ENCODE assay signal across 8 cellular contexts in genomic region chr16:72832640-72833039, GRCh38.
DNase-seq lines count a peak whose midpoint lies in the region; ATAC-seq, FAIRE-seq and TF ChIP-seq lines count a peak whose summit lies in the region.

No MANE protein-coding gene starts in this region.

- no peaks in the 10 kb centered on the region for H3K27me3 ChIP-seq in bronchial epithelial cell (ENCODE audit: control insufficient read depth, insufficient read depth, low read length)

- H3K27ac Mint-ChIP-seq in WTC11, result no peak overlapping the region

- TF ChIP-seq CTCF in WTC11 (IDR thresholded peaks at IDR 0.05) (peak; percentile 93), bronchial epithelial cell (IDR thresholded peaks at IDR 0.05; ENCODE audit: insufficient read depth, low read length, severe bottlenecking) (peak; percentile 97)

- intact Hi-C loops in left colon (cut with DNase I, micrococcal nuclease), result loop anchor here in 1 of 2 donors (10.0 kb wide), 1 partner anchor 362 kb away; no protein-coding TSS in a partner anchor

- peaks cover 11% of the 10 kb centered on the region for H3K4me1 Mint-ChIP-seq in WTC11

- H3K36me3 Mint-ChIP-seq in WTC11, result no peaks in the 10 kb centered on the region

- CTCF ChIA-PET in WTC11 (lab: Charles Lee), result interaction anchor here (0.5 to 5.1 kb wide), 126 partner anchors 8 to 1342 kb away, joined by 3 to 101 read pairs (median 5); no protein-coding TSS in a partner anchor

- no peak overlapping the region for H3K4me3 Mint-ChIP-seq in WTC11

- POLR2A ChIA-PET in WTC11 (lab: Charles Lee), result interaction anchor here (0.5 to 0.6 kb wide), 3 partner anchors 155 to 1947 kb away, joined by 3 to 4 read pairs (median 3); no protein-coding TSS in a partner anchor

- no peak overlapping the region for H3K4me3 ChIP-seq in bronchial epithelial cell (ENCODE audit: low read depth, low read length)

- peak; percentile 70 for DNase-seq in EL
- peak; percentile 60 for DNase-seq in NCI-H1092 (lab: John Stamatoyannopoulos, UW)
- peak; percentile 93 for DNase-seq in WTC11 (ENCODE audit: low spot score)
- peak; percentile 64 for DNase-seq in bronchial epithelial cell (ENCODE audit: low read depth)
- peak; percentile 65 to 83 for DNase-seq in left colon
- DNase-seq in stimulated activated CD4-positive, alpha-beta T cell treated with anti-CD3 and anti-CD28 coated beads, Interleukin-2, amount 100 ng/mL, for 48 hours, result peak; percentile 73 to 81

- ATAC-seq in GM21723 (IDR thresholded peaks at IDR 0.05; ENCODE audit: unreplicated experiment), result peak; percentile 70
- peak; percentile 87 for ATAC-seq in WTC11
- peak; percentile 86 for ATAC-seq in left colon
- no peak for ATAC-seq in HG03457 (IDR thresholded peaks at IDR 0.05; ENCODE audit: unreplicated experiment)

- peaks cover 1% of the 10 kb centered on the region for H3K36me3 ChIP-seq in bronchial epithelial cell (ENCODE audit: control insufficient read depth, insufficient read depth, low read length)

- no peaks in the 10 kb centered on the region for H3K9me3 Mint-ChIP-seq in WTC11

- no peaks in the 10 kb centered on the region for H3K27me3 Mint-ChIP-seq in WTC11 (ENCODE audit: low read depth)

- no peak for FAIRE-seq in bronchial epithelial cell (lab: Jason Lieb, UNC)

TF ChIP-seq in WTC11, 78 proteins besides CTCF, POLR2A, EP300 and RAD21:
- no peak for TF ChIP-seq ESRRA (CRISPR knock-in tag; IDR thresholded peaks at IDR 0.05; ENCODE audit: borderline replicate concordance)
- no peak for TF ChIP-seq ZNF138 (CRISPR knock-in tag; conservative IDR thresholded peaks at IDR 0.05)
- TF ChIP-seq KAT7 (CRISPR knock-in tag; IDR thresholded peaks at IDR 0.05; ENCODE audit: borderline replicate concordance), result no peak
- TF ChIP-seq, protein P1, sequence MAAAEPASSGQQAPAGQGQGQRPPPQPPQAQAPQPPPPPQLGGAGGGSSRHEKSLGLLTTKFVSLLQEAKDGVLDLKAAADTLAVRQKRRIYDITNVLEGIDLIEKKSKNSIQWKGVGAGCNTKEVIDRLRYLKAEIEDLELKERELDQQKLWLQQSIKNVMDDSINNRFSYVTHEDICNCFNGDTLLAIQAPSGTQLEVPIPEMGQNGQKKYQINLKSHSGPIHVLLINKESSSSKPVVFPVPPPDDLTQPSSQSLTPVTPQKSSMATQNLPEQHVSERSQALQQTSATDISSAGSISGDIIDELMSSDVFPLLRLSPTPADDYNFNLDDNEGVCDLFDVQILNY (CRISPR knock-in tag; IDR thresholded peaks at IDR 0.05), result no peak
- TF ChIP-seq, protein P2, sequence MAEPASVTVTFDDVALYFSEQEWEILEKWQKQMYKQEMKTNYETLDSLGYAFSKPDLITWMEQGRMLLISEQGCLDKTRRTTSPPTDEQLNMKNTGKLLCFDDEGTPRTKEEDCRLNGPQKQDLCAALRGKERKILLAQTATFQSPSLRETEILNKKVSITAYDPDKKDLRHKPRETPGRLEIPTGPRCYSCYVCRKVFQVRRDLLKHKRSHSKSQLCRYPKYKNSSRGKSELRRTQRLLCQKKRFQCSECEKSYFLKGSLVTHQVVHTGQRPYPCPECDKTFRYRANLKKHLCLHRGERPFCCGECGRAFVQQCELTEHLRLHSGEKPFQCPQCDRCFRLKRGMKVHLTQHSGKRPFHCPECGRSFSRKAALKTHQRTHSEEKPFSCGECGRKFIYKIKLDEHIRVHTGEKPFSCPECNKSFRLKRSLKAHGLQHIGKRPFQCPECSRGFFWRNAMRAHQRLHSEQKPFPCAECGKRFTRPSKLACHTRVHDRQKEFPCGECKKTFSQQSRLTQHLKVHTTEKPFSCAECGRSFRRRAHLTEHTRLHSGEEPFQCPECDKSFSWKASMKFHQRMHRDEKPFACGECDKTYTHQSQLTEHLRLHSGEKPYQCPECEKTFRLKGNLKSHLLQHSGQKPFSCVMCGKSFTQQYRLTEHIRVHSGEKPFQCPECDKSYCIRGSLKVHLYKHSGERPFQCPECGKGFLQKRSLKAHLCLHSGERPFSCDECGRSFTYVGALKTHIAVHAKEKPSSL (CRISPR knock-in tag; conservative IDR thresholded peaks at IDR 0.05), result no peak
- no peak for TF ChIP-seq NR3C1 (CRISPR knock-in tag; conservative IDR thresholded peaks at IDR 0.05; ENCODE audit: low read depth)
- TF ChIP-seq, protein P3, sequence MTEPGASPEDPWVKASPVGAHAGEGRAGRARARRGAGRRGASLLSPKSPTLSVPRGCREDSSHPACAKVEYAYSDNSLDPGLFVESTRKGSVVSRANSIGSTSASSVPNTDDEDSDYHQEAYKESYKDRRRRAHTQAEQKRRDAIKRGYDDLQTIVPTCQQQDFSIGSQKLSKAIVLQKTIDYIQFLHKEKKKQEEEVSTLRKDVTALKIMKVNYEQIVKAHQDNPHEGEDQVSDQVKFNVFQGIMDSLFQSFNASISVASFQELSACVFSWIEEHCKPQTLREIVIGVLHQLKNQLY (CRISPR knock-in tag; IDR thresholded peaks at IDR 0.05), result no peak
- TF ChIP-seq ZNF317 (CRISPR knock-in tag; IDR thresholded peaks at IDR 0.05; ENCODE audit: borderline replicate concordance, low read depth), result no peak
- TF ChIP-seq, protein P4, sequence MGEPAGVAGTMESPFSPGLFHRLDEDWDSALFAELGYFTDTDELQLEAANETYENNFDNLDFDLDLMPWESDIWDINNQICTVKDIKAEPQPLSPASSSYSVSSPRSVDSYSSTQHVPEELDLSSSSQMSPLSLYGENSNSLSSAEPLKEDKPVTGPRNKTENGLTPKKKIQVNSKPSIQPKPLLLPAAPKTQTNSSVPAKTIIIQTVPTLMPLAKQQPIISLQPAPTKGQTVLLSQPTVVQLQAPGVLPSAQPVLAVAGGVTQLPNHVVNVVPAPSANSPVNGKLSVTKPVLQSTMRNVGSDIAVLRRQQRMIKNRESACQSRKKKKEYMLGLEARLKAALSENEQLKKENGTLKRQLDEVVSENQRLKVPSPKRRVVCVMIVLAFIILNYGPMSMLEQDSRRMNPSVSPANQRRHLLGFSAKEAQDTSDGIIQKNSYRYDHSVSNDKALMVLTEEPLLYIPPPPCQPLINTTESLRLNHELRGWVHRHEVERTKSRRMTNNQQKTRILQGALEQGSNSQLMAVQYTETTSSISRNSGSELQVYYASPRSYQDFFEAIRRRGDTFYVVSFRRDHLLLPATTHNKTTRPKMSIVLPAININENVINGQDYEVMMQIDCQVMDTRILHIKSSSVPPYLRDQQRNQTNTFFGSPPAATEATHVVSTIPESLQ (CRISPR knock-in tag; IDR thresholded peaks at IDR 0.05), result no peak
- TF ChIP-seq, protein P5, sequence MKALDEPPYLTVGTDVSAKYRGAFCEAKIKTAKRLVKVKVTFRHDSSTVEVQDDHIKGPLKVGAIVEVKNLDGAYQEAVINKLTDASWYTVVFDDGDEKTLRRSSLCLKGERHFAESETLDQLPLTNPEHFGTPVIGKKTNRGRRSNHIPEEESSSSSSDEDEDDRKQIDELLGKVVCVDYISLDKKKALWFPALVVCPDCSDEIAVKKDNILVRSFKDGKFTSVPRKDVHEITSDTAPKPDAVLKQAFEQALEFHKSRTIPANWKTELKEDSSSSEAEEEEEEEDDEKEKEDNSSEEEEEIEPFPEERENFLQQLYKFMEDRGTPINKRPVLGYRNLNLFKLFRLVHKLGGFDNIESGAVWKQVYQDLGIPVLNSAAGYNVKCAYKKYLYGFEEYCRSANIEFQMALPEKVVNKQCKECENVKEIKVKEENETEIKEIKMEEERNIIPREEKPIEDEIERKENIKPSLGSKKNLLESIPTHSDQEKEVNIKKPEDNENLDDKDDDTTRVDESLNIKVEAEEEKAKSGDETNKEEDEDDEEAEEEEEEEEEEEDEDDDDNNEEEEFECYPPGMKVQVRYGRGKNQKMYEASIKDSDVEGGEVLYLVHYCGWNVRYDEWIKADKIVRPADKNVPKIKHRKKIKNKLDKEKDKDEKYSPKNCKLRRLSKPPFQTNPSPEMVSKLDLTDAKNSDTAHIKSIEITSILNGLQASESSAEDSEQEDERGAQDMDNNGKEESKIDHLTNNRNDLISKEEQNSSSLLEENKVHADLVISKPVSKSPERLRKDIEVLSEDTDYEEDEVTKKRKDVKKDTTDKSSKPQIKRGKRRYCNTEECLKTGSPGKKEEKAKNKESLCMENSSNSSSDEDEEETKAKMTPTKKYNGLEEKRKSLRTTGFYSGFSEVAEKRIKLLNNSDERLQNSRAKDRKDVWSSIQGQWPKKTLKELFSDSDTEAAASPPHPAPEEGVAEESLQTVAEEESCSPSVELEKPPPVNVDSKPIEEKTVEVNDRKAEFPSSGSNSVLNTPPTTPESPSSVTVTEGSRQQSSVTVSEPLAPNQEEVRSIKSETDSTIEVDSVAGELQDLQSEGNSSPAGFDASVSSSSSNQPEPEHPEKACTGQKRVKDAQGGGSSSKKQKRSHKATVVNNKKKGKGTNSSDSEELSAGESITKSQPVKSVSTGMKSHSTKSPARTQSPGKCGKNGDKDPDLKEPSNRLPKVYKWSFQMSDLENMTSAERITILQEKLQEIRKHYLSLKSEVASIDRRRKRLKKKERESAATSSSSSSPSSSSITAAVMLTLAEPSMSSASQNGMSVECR (CRISPR knock-in tag; IDR thresholded peaks at IDR 0.05; ENCODE audit: borderline replicate concordance), result no peak
- TF ChIP-seq MAX (CRISPR knock-in tag; IDR thresholded peaks at IDR 0.05), result no peak
- TF ChIP-seq OVOL2 (CRISPR knock-in tag; IDR thresholded peaks at IDR 0.05; ENCODE audit: borderline replicate concordance), result no peak
